In the genomic region with DNA sequence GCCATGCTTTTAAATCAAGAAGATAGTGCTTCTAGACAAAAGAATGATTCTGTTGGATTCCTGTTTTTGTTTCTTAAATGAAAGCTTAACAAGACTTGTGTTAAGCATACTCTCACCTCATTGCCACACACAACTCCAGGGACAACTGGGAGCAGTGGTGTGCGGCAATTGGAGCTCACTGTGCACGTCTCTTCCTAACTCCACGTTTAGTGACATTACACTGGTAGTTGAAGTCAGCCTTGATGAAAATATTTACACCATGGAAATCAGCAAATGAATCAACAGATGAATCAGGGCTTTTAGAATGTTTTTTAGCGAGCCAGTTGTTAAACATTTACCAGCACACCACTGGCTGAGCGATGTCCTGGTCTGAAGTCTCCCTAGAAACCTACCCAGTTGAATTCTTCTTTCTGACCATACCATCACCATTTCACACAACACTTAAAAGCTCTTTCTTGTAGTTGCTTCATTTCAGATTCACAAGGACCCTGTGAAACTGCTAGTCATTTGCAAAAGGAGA, we compare ENCODE assay signal across 17 cellular contexts.
DNase-seq lines count a peak whose midpoint lies in the region; ATAC-seq lines count a peak whose summit lies in the region.
"Had no signal": no experiment of that assay in that cellular context is flagged by ENCODE, and none has a peak within 500 bp of the region (broad histone marks: within the 10 kb centered on the region; RNA-seq: fewer than 3 reads in every experiment).

No MANE protein-coding gene starts in this region.

- H3K4me1 Mint-ChIP-seq in T-helper 17 cell: peaks cover 22% of the 10 kb centered on the region
- H3K4me1 Mint-ChIP-seq in naive thymus-derived CD8-positive, alpha-beta T cell: peaks cover 10 to 18% (median 16%) of the 10 kb centered on the region in 4 donors

- POLR2A ChIA-PET in naive thymus-derived CD8-positive, alpha-beta T cell (lab: Charles Lee): no interaction called here

- H3K9me3 ChIP-seq in T-helper 17 cell (ENCODE audit: control insufficient read depth, low read length, poor library complexity, severe bottlenecking): no peaks in the 10 kb centered on the region

- no peak for ATAC-seq in T-helper 17 cell
- ATAC-seq in naive thymus-derived CD8-positive, alpha-beta T cell: no peak
- ATAC-seq: GM12878, K562 had no signal

- DNase-seq in ACHN (peak; percentile 37), T-helper 17 cell (no peak), kidney glomerular epithelial cell (lab: John Stamatoyannopoulos, UW) (peak; percentile 74), cerebellar nuclear complex (lab: John Stamatoyannopoulos, UW) (no peak), KBM-7 (no peak), SW 1271 (lab: John Stamatoyannopoulos, UW) (no peak)
- DNase-seq in naive thymus-derived CD8-positive, alpha-beta T cell: no peak
- DNase-seq in activated T-cell treated with anti-CD3 and anti-CD28 coated beads, Interleukin-2, amount 50 U/mL, for 1 hour: no peak
- DNase-seq: DMS153, EL, NCI-H1105 treated with DMSO at 0.1 percent for 48 hours, NCI-H1694 treated with DMSO at 0.1 percent for 48 hours, NCI-H2227 treated with DMSO at 0.1 percent for 48 hours, NCI-H510A treated with DMSO at 0.1 percent for 48 hours, SHP77 had no signal

- H3K36me3 Mint-ChIP-seq in T-helper 17 cell (ENCODE audit: low read depth): peaks cover 4% of the 10 kb centered on the region
- peaks cover 0 to 33% (median 11%) of the 10 kb centered on the region in 3 donors for H3K36me3 Mint-ChIP-seq in naive thymus-derived CD8-positive, alpha-beta T cell

- no peak overlapping the region for H3K4me3 Mint-ChIP-seq in T-helper 17 cell
- H3K4me3 Mint-ChIP-seq in naive thymus-derived CD8-positive, alpha-beta T cell: peak overlapping the region in 1 of 10 donors; percentile 36

- in situ Hi-C loops in ACHN (cut with HindIII; ENCODE audit: low pct_ligation_motif_present, low pct_unique_long_range_greater_than_20kb, low sequenced_read_pairs) (no loop called here), KBM-7 (cut with MboI; ENCODE audit: low pct_unique_long_range_greater_than_20kb, low sequenced_read_pairs) (no loop called here)

- H3K9me3 Mint-ChIP-seq in naive thymus-derived CD8-positive, alpha-beta T cell: no peaks in the 10 kb centered on the region

- no peaks in the 10 kb centered on the region for H3K27me3 Mint-ChIP-seq in T-helper 17 cell
- no peaks in the 10 kb centered on the region for H3K27me3 Mint-ChIP-seq in naive thymus-derived CD8-positive, alpha-beta T cell

- peak overlapping the region; percentile 39 for H3K27ac Mint-ChIP-seq in T-helper 17 cell
- peak overlapping the region in 7 of 10 donors; percentile 13 to 56 (median 40) for H3K27ac Mint-ChIP-seq in naive thymus-derived CD8-positive, alpha-beta T cell

Comparison
In these comparisons a context has a peak if more than half of its experiments do, and no peak if none do; other contexts are left out.
1. DNase-seq: peak in ACHN (single experiment) and kidney glomerular epithelial cell (single experiment); none in T-helper 17 cell (0 of 3), naive thymus-derived CD8-positive, alpha-beta T cell (0 of 10), cerebellar nuclear complex (0 of 2), activated T-cell treated with anti-CD3 and anti-CD28 coated beads, Interleukin-2, amount 50 U/mL, for 1 hour (single experiment), KBM-7 (single experiment) and SW 1271 (0 of 2).